Comparison of ENCODE assay signal across 10 cellular contexts in genomic region chr3:138775254-138775595, GRCh38. TPM values are rescaled to one million over a fixed set of nuclear protein-coding genes. Genes with fewer than 3 reads are reported as not detected.
DNase-seq lines count a peak whose midpoint lies in the region; ATAC-seq, FAIRE-seq and TF ChIP-seq lines count a peak whose summit lies in the region.
"Had no signal": no experiment of that assay in that cellular context is flagged by ENCODE, and none has a peak within 500 bp of the region (broad histone marks: within the 10 kb centered on the region; RNA-seq: fewer than 3 reads in every experiment).

No MANE protein-coding gene starts in this region.

- peak; percentile 12; the same call in 2 of the 3 replicates for ATAC-seq in K562
- ATAC-seq in GM18909 (IDR thresholded peaks at IDR 0.05; ENCODE audit: poor library complexity, unreplicated experiment): no peak

- intact Hi-C loops in K562 (cut with micrococcal nuclease): no loop called here

- TF ChIP-seq CTCF in K562 (IDR thresholded peaks at IDR 0.05 in 2 of 3, conservative IDR thresholded peaks at IDR 0.05 in 1 of 3; ENCODE audit: insufficient read depth in 2 of 3, low read depth in 1 of 3, low read length in 3 of 3) (no peak), hepatocyte (IDR thresholded peaks at IDR 0.05; ENCODE audit: poor library complexity) (no peak)

- CTCF ChIA-PET in K562 (lab: Yijun Ruan, JAX; ENCODE audit: low intra/inter-chr PET ratio): no interaction called here

- H3K9me3 ChIP-seq in K562 (replicated peaks; ENCODE audit: control insufficient read depth, insufficient read depth, low read depth, low read length) (peaks cover 3% of the 10 kb centered on the region; the same call in 1 of the 2 replicates), hepatocyte (ENCODE audit: low read depth) (no peaks in the 10 kb centered on the region)

- in situ Hi-C loops in K562 (cut with MboI): no loop called here

- no peak for TF ChIP-seq EP300 in K562 (IDR thresholded peaks at IDR 0.05; ENCODE audit: low read length)

- H2AFZ ChIP-seq in K562 (ENCODE audit: low read depth, low read length): no peak overlapping the region
- H2AFZ ChIP-seq in hepatocyte: no peak overlapping the region

- H3K79me2 ChIP-seq in K562 (ENCODE audit: control insufficient read depth, insufficient read depth, low read length) (peaks cover 91% of the 10 kb centered on the region), hepatocyte (peaks cover 27% of the 10 kb centered on the region)

- H3K4me2 ChIP-seq in K562 (ENCODE audit: insufficient read depth, low read length) (no peak overlapping the region), hepatocyte (no peak overlapping the region)

- FAIRE-seq in K562 (lab: Jason Lieb, UNC): peak; percentile 11

- TF ChIP-seq RAD21 in K562 (CRISPR knock-in tag; conservative IDR thresholded peaks at IDR 0.05 in 1 of 2, IDR thresholded peaks at IDR 0.05 in 1 of 2): no peak

- H3K9me2 ChIP-seq in hepatocyte (replicated peaks; ENCODE audit: insufficient read depth): no peaks in the 10 kb centered on the region

- TF ChIP-seq POLR2A in K562 (conservative IDR thresholded peaks at IDR 0.05): no peak

- H3K9ac ChIP-seq in K562 (ENCODE audit: insufficient read depth in 1 of 2, low read depth in 2 of 2, low read length in 2 of 2): no peak overlapping the region

- H3K9me1 ChIP-seq in K562 (ENCODE audit: control insufficient read depth, insufficient read depth, low read length): no peaks in the 10 kb centered on the region

- H3K27ac ChIP-seq in K562 (ENCODE audit: extremely low read depth, low read depth, low read length) (peak overlapping the region; percentile 50; the same call in 2 of the 3 replicates), hepatocyte (peak overlapping the region; percentile 60), temporal lobe (ENCODE audit: low read depth, low read length) (peak overlapping the region; percentile 76)

- POLR2A ChIA-PET in K562 (lab: Yijun Ruan, JAX): interaction anchor here (1.6 kb wide), 1 partner anchor 29 kb away, joined by 4 read pairs; no protein-coding TSS in a partner anchor

- no peaks in the 10 kb centered on the region for H3K27me3 ChIP-seq in K562 (ENCODE audit: control insufficient read depth in 2 of 2, insufficient read depth in 2 of 2, low read length in 2 of 2)
- H3K27me3 ChIP-seq in hepatocyte: no peaks in the 10 kb centered on the region

- H3K4me3 ChIP-seq in K562: no peak overlapping the region
- no peak overlapping the region for H3K4me3 ChIP-seq in hepatocyte

- H3K36me3 ChIP-seq in K562 (ENCODE audit: control insufficient read depth, insufficient read depth, low read length) (peaks cover 63% of the 10 kb centered on the region), hepatocyte (replicated peaks; ENCODE audit: insufficient read depth, low read depth) (no peaks in the 10 kb centered on the region)

- WGBS in K562 (ENCODE audit: insufficient coverage, low coverage, missing lambda C conversion rate): 51% methylated on average over 4 of the region's 4 CpGs
- 78% methylated on average over 4 of the region's 4 CpGs for WGBS in hepatocyte (ENCODE audit: low lambda C conversion rate, missing lambda C conversion rate)

- peak; percentile 67 for DNase-seq in DMS 273 (lab: John Stamatoyannopoulos, UW; ENCODE audit: unreplicated experiment)
- DNase-seq in DMS 273 treated with DMSO at 0.1 percent for 48 hours (lab: John Stamatoyannopoulos, UW): no peak
- no peak for DNase-seq in K562 (ENCODE audit: extremely low read depth in 1 of 4, low spot score in 3 of 4)
- no peak for DNase-seq in hepatocyte (ENCODE audit: low spot score)
- DNase-seq in NCI-H187 treated with DMSO at 0.1 percent for 48 hours (lab: John Stamatoyannopoulos, UW): no peak
- DNase-seq in hepatic stellate cell (ENCODE audit: low spot score): no peak
- DNase-seq: 8988T, SIG-M5 had no signal

- no TSS peak for BruUV-seq in K562 (replicated peaks; lab: Mats Ljungman, UMichigan)

- peaks cover 5% of the 10 kb centered on the region; the same call in 1 of the 2 replicates for H4K20me1 ChIP-seq in K562 (replicated peaks; ENCODE audit: control insufficient read depth, insufficient read depth, low read length)
- H4K20me1 ChIP-seq in hepatocyte (ENCODE audit: insufficient read depth, poor library complexity, severe bottlenecking): no peaks in the 10 kb centered on the region

- peaks cover 0 to 2% of the 10 kb centered on the region in 2 experiments; a peak in 2 of 5 replicates for H3K4me1 ChIP-seq in K562 (replicated peaks in 1 of 2; ENCODE audit: control insufficient read depth in 2 of 2, insufficient read depth in 2 of 2, low read length in 2 of 2)
- H3K4me1 ChIP-seq in hepatocyte (ENCODE audit: insufficient read depth): peaks cover 8% of the 10 kb centered on the region

TF ChIP-seq in K562, 482 proteins besides CTCF, POLR2A, EP300 and RAD21:
- TF ChIP-seq FOXA3 (CRISPR knock-in tag; conservative IDR thresholded peaks at IDR 0.05 in 1 of 2, IDR thresholded peaks at IDR 0.05 in 1 of 2) (no peak), SP1 (CRISPR knock-in tag; IDR thresholded peaks at IDR 0.05) (no peak), DEAF1 (CRISPR knock-in tag; IDR thresholded peaks at IDR 0.05) (no peak), JUN (IDR thresholded peaks at IDR 0.05; ENCODE audit: borderline replicate concordance, low read depth, low read length) (no peak), JUN (CRISPR knock-in tag; IDR thresholded peaks at IDR 0.05; ENCODE audit: borderline replicate concordance) (no peak), BRD4 (IDR thresholded peaks at IDR 0.05) (no peak), NCOA1 (IDR thresholded peaks at IDR 0.05; ENCODE audit: low read depth) (no peak)

RNA-seq across cellular contexts. Expression of gene PIK3CB, which starts 59.5 kb away (rescaled TPM):
- 133 and 323 TPM in 2 replicates for total RNA-seq in K562 (2011; cell fraction: chromatin; rRNA removed; ENCODE audit: low replicate concordance)
- total RNA-seq in K562 (2011; cell fraction: nucleolus; rRNA removed): 60.7 and 75.4 TPM in 2 replicates
- 109 and 149 TPM in 2 replicates for total RNA-seq in K562 (2011; cell fraction: nucleoplasm; rRNA removed)
- total RNA-seq in K562 (2014; rRNA removed) (26.2 and 30.0 TPM in 2 replicates), K562 (2014; rRNA removed; fragmentation: Illumina TruSeq; extraction: Trizol) (28.3 and 35.0 TPM in 2 replicates), K562 (2015; rRNA removed; fragmentation: Illumina TruSeq; extraction: Trizol) (21.6 and 23.0 TPM in 2 replicates), K562 (2021) (53.8 and 62.6 TPM in 2 replicates), hepatocyte (21.3 and 23.0 TPM in 2 replicates), temporal lobe (38.1 TPM)
- polyA plus RNA-seq in K562 (2011; rRNA removed) (41.4 and 45.4 TPM in 2 replicates), K562 (2014; fragmentation: Illumina TruSeq; extraction: Trizol) (58.8 and 59.8 TPM in 2 replicates), K562 (2014; fragmentation: Nextera tagmentation; extraction: Ambion mirVana) (10 to 100 TPM; 15.3 to 19.6 TPM), K562 (2014; rRNA removed) (36.9 and 40.4 TPM in 2 replicates), hepatocyte (14.3 and 16.0 TPM in 2 replicates)
- 12.6 and 23.0 TPM in 2 replicates for polyA plus RNA-seq in K562 (2011; cell fraction: cytosol; rRNA removed)
- polyA plus RNA-seq in K562 (2011; cell fraction: nucleus; rRNA removed): 28.6 and 42.3 TPM in 2 replicates
- polyA plus RNA-seq in K562 (2012): 43.0 and 49.7 TPM in 2 replicates
- 53.4 and 83.7 TPM in 2 replicates for polyA minus RNA-seq in K562 (2011; rRNA and poly(A)+ RNA removed)
- polyA minus RNA-seq in K562 (2011; cell fraction: cytosol; rRNA and poly(A)+ RNA removed): 41.5 and 44.1 TPM in 2 replicates
- 44.6 and 69.1 TPM in 2 replicates for polyA minus RNA-seq in K562 (2011; cell fraction: nucleus; rRNA and poly(A)+ RNA removed)
